In the genomic region with DNA sequence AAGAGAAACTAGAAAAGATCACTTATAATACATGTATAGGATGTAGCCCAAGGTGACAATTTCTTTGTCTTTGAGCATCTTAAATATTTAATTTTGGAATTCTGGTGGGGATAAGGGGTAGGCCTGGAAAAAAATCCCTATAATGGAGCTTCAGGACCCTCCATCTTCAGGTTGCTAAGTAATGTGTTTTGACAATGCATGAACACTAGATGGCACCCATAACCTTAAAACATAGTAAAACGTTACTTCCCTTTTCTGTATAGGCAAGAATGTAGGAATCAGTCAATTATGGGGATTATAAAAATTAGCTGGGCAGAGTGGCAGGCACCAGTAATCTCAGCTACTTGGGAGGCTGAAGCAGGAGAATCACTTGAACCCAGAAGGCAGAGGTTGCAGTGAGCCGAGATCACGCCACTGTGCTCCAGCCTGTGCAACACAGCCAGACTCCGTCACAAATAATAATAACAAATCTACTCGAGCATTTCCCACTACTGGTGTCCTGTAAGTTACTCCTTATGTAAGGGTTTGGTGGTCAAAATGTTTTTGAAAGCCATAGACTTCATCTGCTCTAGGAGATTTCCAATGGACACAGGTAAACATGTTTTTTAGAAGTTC, we compare ENCODE assay signal across 8 cellular contexts.
DNase-seq lines count a peak whose midpoint lies in the region; ATAC-seq, FAIRE-seq and TF ChIP-seq lines count a peak whose summit lies in the region.

No MANE protein-coding gene starts in this region.

- peaks cover 5% of the 10 kb centered on the region for H3K27me3 Mint-ChIP-seq in osteocyte (ENCODE audit: unreplicated experiment)

- DNase-seq in DMS114 treated with DMSO at 0.1 percent for 48 hours (lab: John Stamatoyannopoulos, UW; ENCODE audit: unreplicated experiment) (peak; percentile 10), osteocyte (ENCODE audit: extremely low spot score, unreplicated experiment) (no peak), NCI-H2107 (lab: John Stamatoyannopoulos, UW) (no peak)
- no peak for DNase-seq in stimulated activated CD4-positive, alpha-beta T cell treated with anti-CD3 and anti-CD28 coated beads, Interleukin-4, amount 100 ng/mL, for 4 hours

- no peaks in the 10 kb centered on the region for H3K27me3 ChIP-seq in OCI-LY3 (ENCODE audit: low read depth, low read length)

- H3K4me3 Mint-ChIP-seq in osteocyte (ENCODE audit: unreplicated experiment) = peak overlapping the region; percentile 52

- peak overlapping the region; percentile 77 for H3K4me2 ChIP-seq in OCI-LY3 (ENCODE audit: low read length)

- peak overlapping the region; percentile 77 for H3K4me3 ChIP-seq in OCI-LY3 (ENCODE audit: low read length)

- peak; percentile 85 for TF ChIP-seq CTCF in OCI-LY3 (IDR thresholded peaks at IDR 0.05; ENCODE audit: low read depth, low read length)
- peak; percentile 69 for TF ChIP-seq CTCF in osteocyte (IDR thresholded peaks at IDR 0.05)

- peak overlapping the region; percentile 69 for H3K9ac ChIP-seq in OCI-LY3 (ENCODE audit: low read length)

- H3K9me3 Mint-ChIP-seq in osteocyte (ENCODE audit: unreplicated experiment) = no peaks in the 10 kb centered on the region

- FAIRE-seq in endometrium (lab: Jason Lieb, UNC) = peak; percentile 4

- H3K27ac ChIP-seq in OCI-LY3 (ENCODE audit: low read length) = no peak overlapping the region

- H3K4me1 ChIP-seq in OCI-LY3 (ENCODE audit: low read length) = peaks cover 5% of the 10 kb centered on the region

- H3K27ac Mint-ChIP-seq in osteocyte (ENCODE audit: unreplicated experiment) = no peak overlapping the region

- H3K4me1 Mint-ChIP-seq in osteocyte (ENCODE audit: unreplicated experiment) = peaks cover 18% of the 10 kb centered on the region

- ATAC-seq in GM19397 (IDR thresholded peaks at IDR 0.05; ENCODE audit: unreplicated experiment) (peak; percentile 70), HG03469 (IDR thresholded peaks at IDR 0.05; ENCODE audit: unreplicated experiment) (peak; percentile 88)

- peak overlapping the region; percentile 96 for H2AFZ ChIP-seq in OCI-LY3 (ENCODE audit: low read depth, low read length)

- H3K9me3 ChIP-seq in OCI-LY3 (ENCODE audit: insufficient read depth, low read length) = no peaks in the 10 kb centered on the region

- no peaks in the 10 kb centered on the region for H4K20me1 ChIP-seq in OCI-LY3 (ENCODE audit: insufficient read depth, low read length)

- no peaks in the 10 kb centered on the region for H3K36me3 ChIP-seq in OCI-LY3 (replicated peaks; ENCODE audit: low read depth, low read length)

- H3K79me2 ChIP-seq in OCI-LY3 (ENCODE audit: low read length) = no peaks in the 10 kb centered on the region

- no peaks in the 10 kb centered on the region for H3K36me3 Mint-ChIP-seq in osteocyte (ENCODE audit: unreplicated experiment)
